ENCODE assay signal across 23 cellular contexts in the genomic region with DNA sequence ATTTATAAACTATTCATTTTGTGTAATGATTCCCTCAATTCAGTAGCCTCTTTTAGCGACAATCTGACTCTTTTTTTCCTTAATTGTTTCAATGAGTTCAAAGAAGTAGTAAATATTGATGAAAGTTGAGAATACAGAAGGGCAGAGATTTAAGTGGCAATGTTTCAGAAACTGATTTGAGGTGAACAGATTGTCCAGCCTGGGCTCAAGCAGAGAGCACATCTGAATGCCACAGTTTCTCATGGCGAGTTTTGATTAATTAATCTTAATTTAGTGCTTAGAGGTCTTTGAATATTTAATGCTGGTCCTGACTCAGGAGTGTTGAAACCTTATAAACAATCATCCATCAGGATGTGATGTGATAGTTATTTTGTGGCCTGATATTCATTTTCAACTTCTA.
"Had no signal": no experiment of that assay in that cellular context is flagged by ENCODE, and none has a peak within 500 bp of the region (broad histone marks: within the 10 kb centered on the region; RNA-seq: fewer than 3 reads in every experiment).

No MANE protein-coding gene starts in this region.

- H3K27me3 ChIP-seq: dorsolateral prefrontal cortex, esophagus muscularis mucosa, foreskin keratinocyte, gastroesophageal sphincter, heart left ventricle, hepatocyte, left lung had no signal

- H3K27ac ChIP-seq: coronary artery, esophagus muscularis mucosa, foreskin keratinocyte, gastroesophageal sphincter, heart left ventricle, hepatocyte, left lung, lower lobe of right lung had no signal

- H3K27ac Mint-ChIP-seq: immature natural killer cell; mesothelial cell of epicardium; naive B cell; naive thymus-derived CD8-positive, alpha-beta T cell had no signal

- H3K79me2 ChIP-seq: hepatocyte had no signal

- H3K36me3 Mint-ChIP-seq: immature natural killer cell; mesothelial cell of epicardium; naive B cell; naive thymus-derived CD8-positive, alpha-beta T cell had no signal

- H3K4me3 ChIP-seq: coronary artery, dorsolateral prefrontal cortex, esophagus muscularis mucosa, gastroesophageal sphincter, heart left ventricle, hepatocyte, left lung, lower lobe of right lung, mucosa of descending colon had no signal

- H3K9me3 ChIP-seq: esophagus muscularis mucosa, gastroesophageal sphincter, heart left ventricle, left lung, lower lobe of right lung had no signal

- H3K36me3 ChIP-seq: esophagus muscularis mucosa, gastroesophageal sphincter, heart left ventricle, left lung, lower lobe of right lung had no signal

- H3K4me1 ChIP-seq: esophagus muscularis mucosa, foreskin keratinocyte, gastroesophageal sphincter, heart left ventricle, left lung, lower lobe of right lung had no signal

- H3K4me2 ChIP-seq: hepatocyte had no signal

- DNase-seq: dermis blood vessel endothelial cell; effector CD4-positive, alpha-beta T cell; effector memory CD4-positive, alpha-beta T cell; foreskin keratinocyte; heart left ventricle; hypothalamus; immature natural killer cell; islet precursor cell; kidney; left cardiac atrium; left lung; left ventricle myocardium superior; lower lobe of right lung; mesenchymal stem cell; mucosa of descending colon; naive B cell; naive thymus-derived CD8-positive, alpha-beta T cell had no signal

- H3K4me3 Mint-ChIP-seq: immature natural killer cell; mesothelial cell of epicardium; naive B cell; naive thymus-derived CD8-positive, alpha-beta T cell had no signal

- H3K27me3 Mint-ChIP-seq: naive B cell; naive thymus-derived CD8-positive, alpha-beta T cell had no signal

- H2AFZ ChIP-seq: hepatocyte had no signal

- H3K4me1 Mint-ChIP-seq: immature natural killer cell; mesothelial cell of epicardium; naive B cell; naive thymus-derived CD8-positive, alpha-beta T cell had no signal
